2 cellular contexts compared by ENCODE assay signal in the genomic region with DNA sequence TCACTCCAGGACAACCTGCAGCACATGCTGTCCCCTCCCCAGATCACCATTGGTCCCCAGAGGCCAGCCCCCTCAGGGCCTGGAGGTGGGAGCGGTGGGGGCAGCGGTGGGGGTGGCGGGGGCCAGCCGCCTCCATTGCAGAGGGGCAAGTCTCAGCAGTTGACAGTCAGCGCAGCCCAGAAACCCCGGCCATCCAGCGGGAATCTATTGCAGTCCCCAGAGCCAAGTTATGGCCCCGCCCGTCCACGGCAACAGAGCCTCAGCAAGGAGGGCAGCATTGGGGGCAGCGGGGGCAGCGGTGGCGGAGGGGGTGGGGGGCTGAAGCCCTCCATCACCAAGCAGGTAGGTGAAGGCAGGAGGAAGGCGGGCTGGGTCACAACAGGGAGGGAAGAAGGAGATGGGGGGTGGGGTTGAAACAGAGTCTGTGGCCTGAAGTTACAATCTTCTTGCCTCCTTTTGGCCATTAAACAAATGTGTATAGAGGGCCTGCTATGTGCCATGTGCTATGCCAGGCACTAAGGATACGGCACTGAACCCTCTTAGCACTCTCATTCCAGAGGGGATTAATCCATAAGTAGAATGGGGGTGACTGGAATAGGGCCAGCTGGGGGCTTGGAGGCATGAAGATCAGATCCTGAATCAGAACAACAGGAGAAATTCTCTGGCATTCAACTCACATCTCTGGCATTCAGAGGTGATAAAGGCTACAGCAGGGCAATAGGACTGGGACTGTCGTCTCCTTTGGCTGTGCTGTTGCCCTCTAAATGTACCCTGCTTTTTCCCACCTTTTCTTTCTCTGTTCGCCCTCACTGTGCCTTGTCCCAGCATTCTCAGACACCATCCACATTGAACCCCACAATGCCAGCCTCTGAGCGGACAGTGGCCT.
TF ChIP-seq lines count a peak whose summit lies in the region.

No MANE protein-coding gene starts in this region.

TF ChIP-seq in SK-N-SH, 30 proteins besides CTCF, POLR2A, EP300 and RAD21:
- TF ChIP-seq RFX5 (IDR thresholded peaks at IDR 0.05; ENCODE audit: low read length) (no peak), FOSL2 (IDR thresholded peaks at IDR 0.05; ENCODE audit: borderline replicate concordance, low read depth) (no peak), NFIC (IDR thresholded peaks at IDR 0.05; ENCODE audit: borderline replicate concordance) (no peak)
- TF ChIP-seq, protein P1, sequence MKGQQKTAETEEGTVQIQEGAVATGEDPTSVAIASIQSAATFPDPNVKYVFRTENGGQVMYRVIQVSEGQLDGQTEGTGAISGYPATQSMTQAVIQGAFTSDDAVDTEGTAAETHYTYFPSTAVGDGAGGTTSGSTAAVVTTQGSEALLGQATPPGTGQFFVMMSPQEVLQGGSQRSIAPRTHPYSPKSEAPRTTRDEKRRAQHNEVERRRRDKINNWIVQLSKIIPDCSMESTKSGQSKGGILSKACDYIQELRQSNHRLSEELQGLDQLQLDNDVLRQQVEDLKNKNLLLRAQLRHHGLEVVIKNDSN (IDR thresholded peaks at IDR 0.05; ENCODE audit: borderline replicate concordance, low read depth): no peak

TF ChIP-seq in SK-N-SH treated with all-trans-retinoic acid at 6 μM for 48 hours, 23 proteins besides CTCF, POLR2A, EP300 and RAD21 (continued from another document):
- TF ChIP-seq, protein P2, sequence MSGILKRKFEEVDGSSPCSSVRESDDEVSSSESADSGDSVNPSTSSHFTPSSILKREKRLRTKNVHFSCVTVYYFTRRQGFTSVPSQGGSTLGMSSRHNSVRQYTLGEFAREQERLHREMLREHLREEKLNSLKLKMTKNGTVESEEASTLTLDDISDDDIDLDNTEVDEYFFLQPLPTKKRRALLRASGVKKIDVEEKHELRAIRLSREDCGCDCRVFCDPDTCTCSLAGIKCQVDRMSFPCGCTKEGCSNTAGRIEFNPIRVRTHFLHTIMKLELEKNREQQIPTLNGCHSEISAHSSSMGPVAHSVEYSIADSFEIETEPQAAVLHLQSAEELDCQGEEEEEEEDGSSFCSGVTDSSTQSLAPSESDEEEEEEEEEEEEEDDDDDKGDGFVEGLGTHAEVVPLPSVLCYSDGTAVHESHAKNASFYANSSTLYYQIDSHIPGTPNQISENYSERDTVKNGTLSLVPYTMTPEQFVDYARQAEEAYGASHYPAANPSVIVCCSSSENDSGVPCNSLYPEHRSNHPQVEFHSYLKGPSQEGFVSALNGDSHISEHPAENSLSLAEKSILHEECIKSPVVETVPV (CRISPR knock-in tag; IDR thresholded peaks at IDR 0.05): no peak
- TF ChIP-seq PPARA (CRISPR knock-in tag; IDR thresholded peaks at IDR 0.05; ENCODE audit: borderline replicate concordance) (no peak), CSDC2 (CRISPR knock-in tag; IDR thresholded peaks at IDR 0.05) (no peak), ZNF565 (CRISPR knock-in tag; conservative IDR thresholded peaks at IDR 0.05; ENCODE audit: low read depth) (no peak)
TF ChIP-seq in SK-N-SH treated with all-trans-retinoic acid at 6 μM for 48 hours: peak in this region for 0.
